8 cellular contexts compared by ENCODE assay signal in the genomic region with DNA sequence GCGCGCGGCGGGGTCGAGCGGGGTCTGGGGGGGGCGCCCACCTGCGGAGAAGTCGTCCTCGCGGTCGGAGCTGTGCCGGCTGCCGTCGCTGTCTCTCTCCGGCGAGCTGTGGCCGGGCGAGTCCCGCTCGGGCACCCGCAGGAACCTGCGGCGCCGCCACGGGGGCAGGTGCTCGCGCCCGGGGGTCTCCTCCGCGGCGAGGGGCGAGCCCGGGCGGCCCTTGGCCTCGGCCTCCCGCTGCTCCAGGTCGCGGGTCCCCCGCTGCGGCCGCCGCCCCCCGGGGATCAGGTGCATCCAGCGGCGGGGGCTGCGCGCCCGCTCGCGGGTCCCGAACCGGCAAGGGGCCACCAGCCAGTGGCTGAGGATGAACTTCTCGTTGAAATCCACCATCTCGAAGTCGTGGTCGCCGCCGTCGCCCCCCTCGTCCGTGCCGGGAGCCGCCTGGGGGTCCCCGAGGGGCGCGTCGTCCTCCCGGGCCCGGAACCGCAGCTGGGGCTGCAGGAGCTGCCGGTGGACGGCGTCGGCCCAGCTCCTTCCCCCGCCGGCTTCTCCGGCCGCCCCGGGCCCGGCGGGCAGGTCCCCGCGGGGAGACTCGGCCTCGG. TPM values are rescaled to one million over a fixed set of nuclear protein-coding genes. Genes with fewer than 3 reads are reported as not detected.
A peak's percentile ranks its signal among the peaks of the same experiment; 100 is the strongest.
DNase-seq lines count a peak whose midpoint lies in the region; ATAC-seq and TF ChIP-seq lines count a peak whose summit lies in the region.

No MANE protein-coding gene starts in this region.

- peaks cover 21% of the 10 kb centered on the region; the same call in 1 of the 2 replicates for H4K20me1 ChIP-seq in OCI-LY7 (ENCODE audit: insufficient read depth, low read length)

- intact Hi-C loops in OCI-LY7 (cut with micrococcal nuclease; ENCODE audit: unreplicated experiment): loop anchor here (1.0 to 2.0 kb wide), 4 partner anchors 13 to 106 kb away; no protein-coding TSS in a partner anchor

- CTCF ChIA-PET in OCI-LY7 (lab: Charles Lee; ENCODE audit: unreplicated experiment): interaction anchor here (0.9 to 2.8 kb wide), 2 partner anchors 12 to 28 kb away, joined by 3 to 7 read pairs; no protein-coding TSS in a partner anchor

- peak overlapping the region; percentile 88 for H3K4me3 ChIP-seq in OCI-LY7 (ENCODE audit: low read depth, low read length, poor library complexity, severe bottlenecking)

- peaks cover 24% of the 10 kb centered on the region for H3K27me3 ChIP-seq in layer of hippocampus (ENCODE audit: control insufficient read depth, insufficient read depth, low read length)

- H3K36me3 ChIP-seq in OCI-LY7 (ENCODE audit: insufficient read depth, low read length): peaks cover 39% of the 10 kb centered on the region

- no peak overlapping the region for H2AFZ ChIP-seq in OCI-LY7 (ENCODE audit: low read length)

- POLR2A ChIA-PET in OCI-LY7 (lab: Charles Lee): interaction anchor here (2.0 to 5.0 kb wide), 5 partner anchors 8 to 47 kb away, joined by 6 to 57 read pairs (median 13); no protein-coding TSS in a partner anchor

- H3K27ac ChIP-seq in OCI-LY7 (ENCODE audit: low read depth, low read length, poor library complexity, severe bottlenecking) (peak overlapping the region; percentile 86), layer of hippocampus (ENCODE audit: low read depth, low read length) (peak overlapping the region; percentile 30)

- peaks cover 45% of the 10 kb centered on the region for H3K79me2 ChIP-seq in OCI-LY7 (ENCODE audit: insufficient read depth, low read depth, low read length)

- no peak for TF ChIP-seq CTCF in OCI-LY7 (conservative IDR thresholded peaks at IDR 0.05; ENCODE audit: low read length)

- peak; percentile 19 for ATAC-seq in GM21360 (IDR thresholded peaks at IDR 0.05; ENCODE audit: unreplicated experiment)

- H3K9me2 ChIP-seq in OCI-LY7 (ENCODE audit: insufficient read depth, low read length): no peaks in the 10 kb centered on the region

- DNase-seq in 8988T: peak; percentile 47
- no peak for DNase-seq in OCI-LY7 (ENCODE audit: low spot score)
- DNase-seq in NCI-H1417 treated with DMSO at 0.1 percent for 48 hours (lab: John Stamatoyannopoulos, UW): no peak
- DNase-seq in DMS153 (lab: John Stamatoyannopoulos, UW): no peak
- DNase-seq in NAMALWA (ENCODE audit: low spot score): no peak
- no peak for DNase-seq in NCI-H2196 (lab: John Stamatoyannopoulos, UW; ENCODE audit: unreplicated experiment)

- BruUV-seq in OCI-LY7 (replicated peaks; lab: Mats Ljungman, UMichigan): no TSS peak

- peak overlapping the region; percentile 98 for H3K4me2 ChIP-seq in OCI-LY7 (ENCODE audit: low read length)

- peaks cover 36% of the 10 kb centered on the region for H3K4me1 ChIP-seq in OCI-LY7 (ENCODE audit: insufficient read depth, low read length, poor library complexity, severe bottlenecking)

- no peaks in the 10 kb centered on the region for H3K9me3 ChIP-seq in OCI-LY7 (ENCODE audit: low read length)

RNA-seq across cellular contexts. Expression of gene BHLHA9, which starts 41.4 kb away (rescaled TPM):
- total RNA-seq in OCI-LY7 (2014; rRNA removed; shearing (Covaris generic)): not detected in 2 replicates
- not detected in 2 replicates for total RNA-seq in OCI-LY7 (2022)

RNA-seq across cellular contexts. Expression of gene ABR, which starts 49.1 kb away (rescaled TPM):
- 153 and 164 TPM in 2 replicates for total RNA-seq in OCI-LY7 (2014; rRNA removed; shearing (Covaris generic))
- total RNA-seq in OCI-LY7 (2022): 181 and 199 TPM in 2 replicates

RNA-seq across cellular contexts. Expression of gene TRARG1, which starts 50.6 kb away (rescaled TPM):
- total RNA-seq in OCI-LY7 (2014; rRNA removed; shearing (Covaris generic)): not detected in 2 replicates
- total RNA-seq in OCI-LY7 (2022): not detected in 2 replicates
